14 cellular contexts compared by ENCODE assay signal in the genomic region with DNA sequence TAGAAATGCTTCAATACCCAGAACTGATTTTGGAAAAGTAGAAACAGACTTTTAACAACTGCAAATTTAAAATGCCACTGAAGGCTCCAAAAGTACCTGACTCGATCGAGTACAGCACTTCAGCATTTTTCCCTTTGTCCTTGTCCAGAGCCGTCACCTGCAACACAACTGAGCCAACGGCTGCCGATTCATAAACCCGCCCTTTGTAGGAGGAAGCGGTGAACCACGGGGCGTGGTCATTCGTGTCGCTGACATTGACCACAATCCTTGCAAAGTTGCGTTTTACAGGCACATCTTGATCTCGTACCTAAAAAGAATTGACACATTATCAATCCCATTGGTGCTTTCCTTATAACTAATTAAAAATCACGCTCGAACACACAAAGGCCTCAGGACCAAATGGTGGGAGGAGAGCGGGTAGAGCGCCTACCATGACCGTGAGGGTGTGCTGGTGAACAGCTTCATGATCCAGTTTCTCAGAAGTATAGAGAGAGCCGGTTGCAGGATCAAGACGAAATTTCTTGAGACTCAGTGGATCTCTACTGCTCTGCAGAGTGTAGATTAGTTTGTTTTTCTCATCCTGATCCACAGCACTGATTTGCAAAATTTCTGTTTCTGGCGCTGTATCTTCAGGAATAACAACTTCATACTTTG.
A peak's percentile ranks its signal among the peaks of the same experiment; 100 is the strongest.
DNase-seq lines count a peak whose midpoint lies in the region; ATAC-seq and TF ChIP-seq lines count a peak whose summit lies in the region.
"Had no signal": no experiment of that assay in that cellular context is flagged by ENCODE, and none has a peak within 500 bp of the region (broad histone marks: within the 10 kb centered on the region; RNA-seq: fewer than 3 reads in every experiment).

No MANE protein-coding gene starts in this region.

- no peaks in the 10 kb centered on the region for H3K36me3 Mint-ChIP-seq in activated T-helper 2 cell treated with anti-CD3 and anti-CD28 coated beads, Interferon-gamma antibody, Interleukin-2, Interleukin-4, amounts not matched to agents 10 μg/mL and 5 μg/mL and 100 μg/mL, durations not matched to agents 14 hours and 24 hours and 36 hours (ENCODE audit: low read depth)

- WGBS in heart right ventricle, 2 donors, result 89 to 94% methylated on average over 21 of the region's 21 CpGs

- H3K27ac Mint-ChIP-seq in activated T-helper 2 cell treated with anti-CD3 and anti-CD28 coated beads, Interferon-gamma antibody, Interleukin-2, Interleukin-4, amounts not matched to agents 10 μg/mL and 5 μg/mL and 100 μg/mL, durations not matched to agents 14 hours and 24 hours and 36 hours, result no peak overlapping the region
- H3K27ac Mint-ChIP-seq: stimulated activated naive CD8-positive, alpha-beta T cell treated with anti-CD3 and anti-CD28 coated beads, Interleukin-15, Interleukin-2, amounts not matched to agents 100 ng/mL and 50 ng/mL, for 24 hours had no signal

- no peak for DNase-seq in cardiac muscle cell (ENCODE audit: low read depth in 1 of 2, low spot score in 1 of 2)
- DNase-seq in heart right ventricle, result no peak
- peak; percentile 91 for DNase-seq in NOMO-1 treated with DMSO at 0.1 percent for 48 hours (lab: John Stamatoyannopoulos, UW; ENCODE audit: unreplicated experiment)
- peak; percentile 31 for DNase-seq in activated T-helper 2 cell treated with anti-CD3 and anti-CD28 coated beads, Interferon-gamma antibody, Interleukin-2, Interleukin-4, amounts not matched to agents 10 μg/mL and 5 μg/mL and 100 μg/mL, durations not matched to agents 14 hours and 24 hours and 36 hours (ENCODE audit: low spot score)
- DNase-seq in stimulated activated CD8-positive, alpha-beta memory T cell treated with anti-CD3 and anti-CD28 coated beads, Interleukin-4, amount 100 ng/mL, for 48 hours, result peak; percentile 27
- no peak for DNase-seq in hypothalamus (lab: John Stamatoyannopoulos, UW)
- no peak for DNase-seq in DMS79 treated with DMSO at 0.1 percent for 48 hours (lab: John Stamatoyannopoulos, UW)
- DNase-seq: effector memory CD4-positive, alpha-beta T cell; kidney; stimulated activated CD4-positive, alpha-beta T cell treated with anti-CD3 and anti-CD28 coated beads, Interleukin-4, amount 100 ng/mL, for 1 hour; T-helper 9 cell had no signal

- intact Hi-C loops in heart right ventricle (cut with DNase I), result no loop called here
- intact Hi-C loops in activated T-helper 2 cell treated with anti-CD3 and anti-CD28 coated beads, Interferon-gamma antibody, Interleukin-2, Interleukin-4, amounts not matched to agents 10 μg/mL and 5 μg/mL and 100 μg/mL, durations not matched to agents 14 hours and 24 hours and 36 hours (cut with micrococcal nuclease), result no loop called here

- no peaks in the 10 kb centered on the region for H3K27me3 ChIP-seq in cardiac muscle cell
- no peaks in the 10 kb centered on the region for H3K27me3 ChIP-seq in heart right ventricle

- H3K36me3 ChIP-seq in cardiac muscle cell (peaks cover 16% of the 10 kb centered on the region), heart right ventricle (peaks cover 0 to 68% (median 3%) of the 10 kb centered on the region in 9 donors)

- H3K9me3 ChIP-seq in cardiac muscle cell (ENCODE audit: low read depth) (no peaks in the 10 kb centered on the region), heart right ventricle (no peaks in the 10 kb centered on the region)

- H3K9me3 Mint-ChIP-seq in activated T-helper 2 cell treated with anti-CD3 and anti-CD28 coated beads, Interferon-gamma antibody, Interleukin-2, Interleukin-4, amounts not matched to agents 10 μg/mL and 5 μg/mL and 100 μg/mL, durations not matched to agents 14 hours and 24 hours and 36 hours, result peaks cover 7% of the 10 kb centered on the region
- H3K9me3 Mint-ChIP-seq: brain had no signal

- TF ChIP-seq CTCF in cardiac muscle cell (IDR thresholded peaks at IDR 0.05; ENCODE audit: low read depth, low read length), result no peak
- TF ChIP-seq CTCF in heart right ventricle (IDR thresholded peaks at IDR 0.05), result no peak

- ATAC-seq in heart right ventricle (no peak), HG02938 (IDR thresholded peaks at IDR 0.05; ENCODE audit: unreplicated experiment) (no peak)

- H3K4me3 Mint-ChIP-seq in activated T-helper 2 cell treated with anti-CD3 and anti-CD28 coated beads, Interferon-gamma antibody, Interleukin-2, Interleukin-4, amounts not matched to agents 10 μg/mL and 5 μg/mL and 100 μg/mL, durations not matched to agents 14 hours and 24 hours and 36 hours (ENCODE audit: low read depth), result no peak overlapping the region
- H3K4me3 Mint-ChIP-seq: brain; stimulated activated naive CD8-positive, alpha-beta T cell treated with anti-CD3 and anti-CD28 coated beads, Interleukin-15, Interleukin-2, amounts not matched to agents 100 ng/mL and 50 ng/mL, for 24 hours had no signal

- H3K4me1 Mint-ChIP-seq in activated T-helper 2 cell treated with anti-CD3 and anti-CD28 coated beads, Interferon-gamma antibody, Interleukin-2, Interleukin-4, amounts not matched to agents 10 μg/mL and 5 μg/mL and 100 μg/mL, durations not matched to agents 14 hours and 24 hours and 36 hours (ENCODE audit: low read depth), result peaks cover 9% of the 10 kb centered on the region

- H3K4me1 ChIP-seq in cardiac muscle cell (ENCODE audit: low read depth), result peaks cover 4% of the 10 kb centered on the region
- H3K4me1 ChIP-seq in heart right ventricle, result peaks cover 0 to 24% (median 7%) of the 10 kb centered on the region in 9 donors

- no peaks in the 10 kb centered on the region for H3K27me3 Mint-ChIP-seq in activated T-helper 2 cell treated with anti-CD3 and anti-CD28 coated beads, Interferon-gamma antibody, Interleukin-2, Interleukin-4, amounts not matched to agents 10 μg/mL and 5 μg/mL and 100 μg/mL, durations not matched to agents 14 hours and 24 hours and 36 hours (ENCODE audit: low read depth)
- H3K27me3 Mint-ChIP-seq: brain; stimulated activated naive CD8-positive, alpha-beta T cell treated with anti-CD3 and anti-CD28 coated beads, Interleukin-15, Interleukin-2, amounts not matched to agents 100 ng/mL and 50 ng/mL, for 24 hours had no signal

- H3K27ac ChIP-seq in cardiac muscle cell (peak overlapping the region; percentile 5), heart right ventricle (no peak overlapping the region)

- H3K4me3 ChIP-seq in cardiac muscle cell (no peak overlapping the region), heart right ventricle (no peak overlapping the region)

Comparison
In these comparisons a context has a peak if more than half of its experiments do, and no peak if none do; other contexts are left out.
1. DNase-seq: peak in NOMO-1 treated with DMSO at 0.1 percent for 48 hours (single experiment), activated T-helper 2 cell treated with anti-CD3 and anti-CD28 coated beads, Interferon-gamma antibody, Interleukin-2, Interleukin-4, amounts not matched to agents 10 μg/mL and 5 μg/mL and 100 μg/mL, durations not matched to agents 14 hours and 24 hours and 36 hours (single experiment) and stimulated activated CD8-positive, alpha-beta memory T cell treated with anti-CD3 and anti-CD28 coated beads, Interleukin-4, amount 100 ng/mL, for 48 hours (single experiment); none in cardiac muscle cell (0 of 2), heart right ventricle (0 of 2), hypothalamus (0 of 51) and DMS79 treated with DMSO at 0.1 percent for 48 hours (single experiment).